In genomic region chr6:46509981-46510510, GRCh38 we compare ENCODE assay signal across 23 cellular contexts. TPM values are rescaled to one million over a fixed set of nuclear protein-coding genes. Genes with fewer than 3 reads are reported as not detected.
DNase-seq lines count a peak whose midpoint lies in the region; ATAC-seq and TF ChIP-seq lines count a peak whose summit lies in the region.
"Had no signal": no experiment of that assay in that cellular context is flagged by ENCODE, and none has a peak within 500 bp of the region (broad histone marks: within the 10 kb centered on the region; RNA-seq: fewer than 3 reads in every experiment).

No MANE protein-coding gene starts in this region.

- no peak for ATAC-seq in GM18517 (IDR thresholded peaks at IDR 0.05; ENCODE audit: unreplicated experiment)
- ATAC-seq: activated CD8-positive, alpha-beta T cell treated with anti-CD3 and anti-CD28 coated beads, Interleukin-2, amount 10 ng/mL, durations not matched to agents 7 days and 5 days; activated naive CD8-positive, alpha-beta T cell treated with anti-CD3 and anti-CD28 coated beads, Interleukin-2, amount 50 U/mL, for 24 hours; natural killer cell; Panc1; T-cell had no signal

- TF ChIP-seq EP300 in tibial nerve (IDR thresholded peaks at IDR 0.05): no peak

- TF ChIP-seq POLR2A in esophagus squamous epithelium (IDR thresholded peaks at IDR 0.05) (no peak), tibial nerve (IDR thresholded peaks at IDR 0.05) (no peak)

- H3K27ac ChIP-seq in ascending aorta (peak overlapping the region; percentile 86 to 87), esophagus squamous epithelium (peak overlapping the region in 3 of 4 donors; percentile 56 to 66 (median 63)), tibial nerve (peak overlapping the region in 3 of 4 donors; percentile 6 to 75 (median 62))
- H3K27ac ChIP-seq: brain microvascular endothelial cell had no signal

- H3K27me3 Mint-ChIP-seq in activated CD4-positive, alpha-beta T cell treated with anti-CD3 and anti-CD28 coated beads, Interleukin-2, amount 10 ng/mL, durations not matched to agents 7 days and 5 days: peaks cover 3% of the 10 kb centered on the region

- no peaks in the 10 kb centered on the region for H3K36me3 Mint-ChIP-seq in activated CD4-positive, alpha-beta T cell treated with anti-CD3 and anti-CD28 coated beads, Interleukin-2, amount 10 ng/mL, durations not matched to agents 7 days and 5 days (ENCODE audit: low read depth)
- H3K36me3 Mint-ChIP-seq: natural killer cell, T-cell had no signal

- CTCF ChIA-PET in activated CD4-positive, alpha-beta T cell treated with anti-CD3 and anti-CD28 coated beads, Interleukin-2, amount 10 ng/mL, durations not matched to agents 7 days and 5 days (lab: Charles Lee): no interaction called here

- H3K9me3 Mint-ChIP-seq in activated CD4-positive, alpha-beta T cell treated with anti-CD3 and anti-CD28 coated beads, Interleukin-2, amount 10 ng/mL, durations not matched to agents 7 days and 5 days: no peaks in the 10 kb centered on the region
- H3K9me3 Mint-ChIP-seq: activated naive CD8-positive, alpha-beta T cell treated with anti-CD3 and anti-CD28 coated beads, Interleukin-2, amount 50 U/mL, for 24 hours; CD4-positive, alpha-beta T cell; natural killer cell; T-cell had no signal

- POLR2A ChIA-PET in activated CD4-positive, alpha-beta T cell treated with anti-CD3 and anti-CD28 coated beads, Interleukin-2, amount 10 ng/mL, durations not matched to agents 7 days and 5 days (lab: Charles Lee): no interaction called here

- H3K4me1 Mint-ChIP-seq in activated CD4-positive, alpha-beta T cell treated with anti-CD3 and anti-CD28 coated beads, Interleukin-2, amount 10 ng/mL, durations not matched to agents 7 days and 5 days: no peaks in the 10 kb centered on the region
- H3K4me1 Mint-ChIP-seq: activated naive CD8-positive, alpha-beta T cell treated with anti-CD3 and anti-CD28 coated beads, Interleukin-2, amount 50 U/mL, for 24 hours; natural killer cell; T-cell had no signal

- no peaks in the 10 kb centered on the region for H3K36me3 ChIP-seq in ascending aorta
- H3K36me3 ChIP-seq in esophagus squamous epithelium: no peaks in the 10 kb centered on the region
- H3K36me3 ChIP-seq in tibial nerve: no peaks in the 10 kb centered on the region
- H3K36me3 ChIP-seq: brain microvascular endothelial cell, ovary, suprapubic skin had no signal

- H3K27me3 ChIP-seq in ascending aorta (no peaks in the 10 kb centered on the region), esophagus squamous epithelium (no peaks in the 10 kb centered on the region), tibial nerve (no peaks in the 10 kb centered on the region)
- H3K27me3 ChIP-seq: brain microvascular endothelial cell, ovary, suprapubic skin had no signal

- no peak overlapping the region for H3K27ac Mint-ChIP-seq in activated CD4-positive, alpha-beta T cell treated with anti-CD3 and anti-CD28 coated beads, Interleukin-2, amount 10 ng/mL, durations not matched to agents 7 days and 5 days
- H3K27ac Mint-ChIP-seq: activated CD8-positive, alpha-beta T cell treated with anti-CD3 and anti-CD28 coated beads, Interleukin-2, amount 10 ng/mL, durations not matched to agents 7 days and 5 days; activated naive CD8-positive, alpha-beta T cell treated with anti-CD3 and anti-CD28 coated beads, Interleukin-2, amount 50 U/mL, for 24 hours; CD4-positive, alpha-beta T cell; natural killer cell; T-cell had no signal

- no peaks in the 10 kb centered on the region for H3K9me3 ChIP-seq in ascending aorta
- H3K9me3 ChIP-seq in esophagus squamous epithelium: no peaks in the 10 kb centered on the region
- H3K9me3 ChIP-seq in tibial nerve: no peaks in the 10 kb centered on the region
- H3K9me3 ChIP-seq: ovary, suprapubic skin had no signal

- no peak for TF ChIP-seq CTCF in ascending aorta (IDR thresholded peaks at IDR 0.05)
- no peak for TF ChIP-seq CTCF in esophagus squamous epithelium (IDR thresholded peaks at IDR 0.05)
- no peak for TF ChIP-seq CTCF in tibial nerve (IDR thresholded peaks at IDR 0.05)

- 65% methylated on average over 4 of the region's 4 CpGs for whole genome bisulfite sequencing in esophagus squamous epithelium, 2 donors
- WGBS in tibial nerve, 2 donors: 27 to 28% methylated on average over 4 of the region's 4 CpGs

- intact Hi-C loops in ascending aorta (cut with DNase I): no loop called here
- intact Hi-C loops in esophagus squamous epithelium (cut with DNase I): no loop called here

- H3K4me3 Mint-ChIP-seq in activated CD4-positive, alpha-beta T cell treated with anti-CD3 and anti-CD28 coated beads, Interleukin-2, amount 10 ng/mL, durations not matched to agents 7 days and 5 days: no peak overlapping the region
- H3K4me3 Mint-ChIP-seq: activated CD8-positive, alpha-beta T cell treated with anti-CD3 and anti-CD28 coated beads, Interleukin-2, amount 10 ng/mL, durations not matched to agents 7 days and 5 days; activated naive CD8-positive, alpha-beta T cell treated with anti-CD3 and anti-CD28 coated beads, Interleukin-2, amount 50 U/mL, for 24 hours; CD4-positive, alpha-beta T cell; natural killer cell; T-cell had no signal

- H3K4me3 ChIP-seq in ascending aorta (no peak overlapping the region), esophagus squamous epithelium (no peak overlapping the region), tibial nerve (no peak overlapping the region)
- H3K4me3 ChIP-seq: ovary, suprapubic skin had no signal

- DNase-seq in ascending aorta (ENCODE audit: low spot score in 2 of 2): no peak
- DNase-seq in esophagus squamous epithelium (lab: John Stamatoyannopoulos, UW): no peak
- peak; percentile 69 for DNase-seq in putamen (ENCODE audit: low spot score)
- no peak for DNase-seq in tibial nerve (ENCODE audit: low spot score in 2 of 2)
- DNase-seq in NOMO-1 treated with dmso at 0.1 percent for 144 hours (lab: John Stamatoyannopoulos, UW; ENCODE audit: unreplicated experiment): no peak
- DNase-seq in activated CD4-positive, alpha-beta T cell treated with anti-CD3 and anti-CD28 coated beads, Interleukin-2, amount 10 ng/mL, durations not matched to agents 7 days and 5 days: no peak
- DNase-seq: activated CD4-positive, CD25-positive, alpha-beta regulatory T cell treated with anti-CD3 and anti-CD28 coated beads, Interleukin-2, amount 50 U/mL, for 72 hours; activated CD8-positive, alpha-beta T cell treated with anti-CD3 and anti-CD28 coated beads, Interleukin-2, amount 10 ng/mL, durations not matched to agents 7 days and 5 days; activated gamma-delta T cell; activated naive CD8-positive, alpha-beta T cell treated with anti-CD3 and anti-CD28 coated beads, Interleukin-2, amount 50 U/mL, for 24 hours; activated T-cell treated with anti-CD3 and anti-CD28 coated beads for 4 hours; CD4-positive, alpha-beta T cell; Kasumi-1; MV-4-11; natural killer cell; NCI-H1694; NCI-H526; T-cell had no signal

- H3K4me1 ChIP-seq in ascending aorta (peaks cover 13 to 64% of the 10 kb centered on the region in 2 donors), esophagus squamous epithelium (peaks cover 0 to 31% (median 0%) of the 10 kb centered on the region in 3 donors), tibial nerve (peaks cover 4 to 37% (median 14%) of the 10 kb centered on the region in 4 donors)
- H3K4me1 ChIP-seq: suprapubic skin had no signal

RNA-seq across cellular contexts. Expression of gene RCAN2, which starts 18.8 kb away (rescaled TPM):
- total RNA-seq in ascending aorta (83.4 TPM), esophagus squamous epithelium (10 to 100 TPM in 1 of 4 donors, 1 to 10 TPM in 3; 1.4 to 12.4 (median 4.0) TPM), tibial nerve (10 to 100 TPM in 3 of 4 donors, 1 to 10 TPM in 1; 6.6 to 19.4 (median 15.0) TPM)
- under 1 TPM; 0.57 to 0.65 TPM for total RNA-seq in activated CD4-positive, alpha-beta T cell treated with anti-CD3 and anti-CD28 coated beads, Interleukin-2, amount 10 ng/mL, durations not matched to agents 7 days and 5 days
- total RNA-seq: activated CD8-positive, alpha-beta T cell treated with anti-CD3 and anti-CD28 coated beads, Interleukin-2, amount 10 ng/mL, durations not matched to agents 7 days and 5 days; CD4-positive, alpha-beta T cell had no signal
